9 cellular contexts compared by ENCODE assay signal in the genomic region with DNA sequence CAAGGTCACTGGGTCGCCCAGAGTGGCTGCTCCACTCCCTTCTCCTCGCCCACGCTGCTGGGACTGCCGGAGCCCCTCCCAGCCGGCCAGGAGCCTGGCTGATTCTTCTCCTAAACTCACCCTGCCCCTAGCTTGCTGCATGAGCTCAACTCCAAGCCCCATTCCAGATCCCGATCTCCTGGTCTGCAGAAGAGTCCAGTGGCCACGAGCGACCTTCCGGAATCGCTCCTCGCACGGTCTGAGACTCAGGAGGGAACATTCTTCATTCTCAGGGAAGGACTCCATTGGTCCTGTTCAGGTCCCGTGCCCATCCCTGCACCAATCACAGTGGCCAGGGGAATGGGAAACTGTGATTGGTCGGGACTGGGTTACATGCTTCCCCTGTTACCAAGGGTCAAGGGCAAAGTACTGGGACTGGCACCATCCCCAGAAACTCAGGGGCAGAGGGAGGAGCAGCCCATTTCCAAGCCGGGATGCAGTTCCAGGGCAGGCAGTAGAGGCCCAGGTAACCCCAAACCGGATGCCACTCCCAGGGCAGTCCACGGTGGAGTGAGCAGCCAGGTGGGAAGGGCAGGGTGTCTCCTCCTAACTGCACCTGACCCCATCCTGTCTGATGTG. TPM values are rescaled to one million over a fixed set of nuclear protein-coding genes. Genes with fewer than 3 reads are reported as not detected.
DNase-seq lines count a peak whose midpoint lies in the region; ATAC-seq, FAIRE-seq and TF ChIP-seq lines count a peak whose summit lies in the region.
"Had no signal": no experiment of that assay in that cellular context is flagged by ENCODE, and none has a peak within 500 bp of the region (broad histone marks: within the 10 kb centered on the region; RNA-seq: fewer than 3 reads in every experiment).

No MANE protein-coding gene starts in this region.

- no peak for TF ChIP-seq EP300 in A549 (IDR thresholded peaks at IDR 0.05)

- TF ChIP-seq RAD21 in A549 (conservative IDR thresholded peaks at IDR 0.05 in 1 of 2, IDR thresholded peaks at IDR 0.05 in 1 of 2): no peak

- ATAC-seq in A549 (peak; percentile 15 to 63; a peak in 3 of 6 replicates), esophagus mucosa (peak; percentile 22), HG02885 (IDR thresholded peaks at IDR 0.05; ENCODE audit: poor library complexity, unreplicated experiment) (no peak)

- peak overlapping the region; percentile 71 for H3K4me2 ChIP-seq in A549

- H3K9me3 ChIP-seq in A549: no peaks in the 10 kb centered on the region

- WGBS in A549 (ENCODE audit: missing lambda C conversion rate): 90% methylated on average over 16 of the region's 17 CpGs

- FAIRE-seq in A549 (lab: Jason Lieb, UNC): no peak

- CTCF ChIA-PET in A549 (lab: Yijun Ruan, JAX): interaction anchor here (0.9 to 2.9 kb wide), 3 partner anchors 13 to 22 kb away, joined by 3 to 18 read pairs (median 4); no protein-coding TSS in a partner anchor

- TF ChIP-seq POLR2A in A549 (IDR thresholded peaks at IDR 0.05; ENCODE audit: low read length): no peak

- TF ChIP-seq CTCF in A549 (IDR thresholded peaks at IDR 0.05): no peak

- DNase-seq in A549 (ENCODE audit: low read depth in 1 of 2, low spot score in 1 of 2): peak in 1 of 2 experiments; percentile 38
- peak; percentile 73 for DNase-seq in NOMO-1 treated with dmso at 0.1 percent for 144 hours (lab: John Stamatoyannopoulos, UW; ENCODE audit: unreplicated experiment)
- DNase-seq in myocyte (ENCODE audit: low read depth): peak; percentile 69
- DNase-seq in NCI-H187 treated with DMSO at 0.1 percent for 48 hours (lab: John Stamatoyannopoulos, UW): no peak
- DNase-seq in activated effector memory CD4-positive, alpha-beta T cell treated with Interleukin-2 at 50 U/mL for 16 hours: no peak
- no peak for DNase-seq in AML-193 (lab: John Stamatoyannopoulos, UW)
- DNase-seq: NCI-H446 treated with DMSO at 0.1 percent for 48 hours had no signal

- POLR2A ChIA-PET in A549 (lab: Yijun Ruan, JAX): no interaction called here

- H3K4me3 ChIP-seq in A549: no peak overlapping the region

- H3K27ac ChIP-seq in A549: peak overlapping the region in 1 of 2 experiments; percentile 62; a peak in 3 of 6 replicates

- H3K4me1 ChIP-seq in A549: peaks cover 10% of the 10 kb centered on the region

TF ChIP-seq in A549, 52 proteins besides CTCF, POLR2A, EP300 and RAD21:
- TF ChIP-seq RFX5 (IDR thresholded peaks at IDR 0.05) (peak; percentile 78; the same call in 1 of the 2 replicates), HDAC2 (IDR thresholded peaks at IDR 0.05) (no peak)

RNA-seq across cellular contexts. Expression of a gene that starts 24.5 kb away (rescaled TPM):
- polyA plus RNA-seq in A549 (2011; rRNA removed) (0.15 TPM in 1 of 2 replicates, not detected in the other), A549 (2017; fragmentation: RNase III; extraction: RNeasy Plus Mini Kit Qiagen cat#74134 plus additional on column Dnase treatment) (0.04 TPM in 1 of 3 replicates, not detected in the others)
- polyA plus RNA-seq in A549 (2012; cell fraction: cytosol; rRNA removed): 0.05 TPM in 1 of 2 replicates, not detected in the other
- 0.11 TPM in 1 of 2 replicates, not detected in the other for polyA plus RNA-seq in A549 (2012; cell fraction: nucleus; rRNA removed)
- polyA minus RNA-seq in A549 (2011; rRNA and poly(A)+ RNA removed): not detected in 2 replicates
- total RNA-seq in esophagus mucosa (not detected), myocyte (not detected in 2 replicates)
- polyA plus RNA-seq in myocyte (2012): not detected

Comparison
In these comparisons a context has a peak if more than half of its experiments do, and no peak if none do; other contexts are left out.
1. DNase-seq: peak in NOMO-1 treated with dmso at 0.1 percent for 144 hours (single experiment) and myocyte (single experiment); none in NCI-H187 treated with DMSO at 0.1 percent for 48 hours (single experiment), activated effector memory CD4-positive, alpha-beta T cell treated with Interleukin-2 at 50 U/mL for 16 hours (single experiment) and AML-193 (0 of 2).